2 cellular contexts compared by ENCODE assay signal in the genomic region with DNA sequence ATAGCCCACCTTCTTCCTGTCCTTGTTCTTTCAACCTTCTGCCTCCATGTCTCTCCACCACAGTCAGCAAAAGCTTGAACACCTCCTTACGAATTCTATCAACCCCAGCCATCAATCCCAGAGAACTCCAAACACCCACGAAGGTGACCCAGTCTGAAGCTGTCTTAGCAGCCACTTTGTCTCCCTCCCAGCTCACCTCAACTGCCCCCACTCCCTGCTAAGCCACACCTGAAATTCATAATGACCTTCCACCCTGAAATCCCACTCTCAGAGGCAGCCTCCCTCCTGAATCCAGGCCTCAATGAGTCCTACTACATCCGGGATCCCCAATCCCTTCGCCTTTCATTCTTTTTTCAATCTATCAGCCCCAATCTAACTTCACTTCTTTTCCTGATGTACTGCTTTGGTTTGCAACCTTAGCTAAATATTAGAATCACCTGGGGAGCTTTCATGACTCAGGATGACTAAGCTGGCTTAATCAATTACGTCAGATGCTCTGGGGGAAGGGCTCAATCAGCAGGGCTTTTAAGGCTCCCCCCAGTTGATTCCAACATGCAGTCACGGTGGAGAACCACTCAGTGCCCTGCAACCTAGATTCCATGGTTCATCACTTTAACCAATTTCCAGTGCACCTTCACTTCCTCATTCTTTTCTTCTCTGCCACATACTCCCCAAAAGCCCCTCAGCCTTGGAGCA.
A peak's percentile ranks its signal among the peaks of the same experiment; 100 is the strongest.
TF ChIP-seq lines count a peak whose summit lies in the region.

No MANE protein-coding gene starts in this region.

TF ChIP-seq in IMR-90, 13 proteins besides CTCF, POLR2A, EP300 and RAD21:
- TF ChIP-seq SMC3 (IDR thresholded peaks at IDR 0.05; ENCODE audit: low read depth, low read length) = no peak
- peak; percentile 49; the same call in 1 of the 2 replicates for TF ChIP-seq NFE2L2 (IDR thresholded peaks at IDR 0.05; ENCODE audit: low read depth, low read length)

TF ChIP-seq in GM12878, 131 proteins besides CTCF, POLR2A, EP300 and RAD21:
- TF ChIP-seq SPI1 (IDR thresholded peaks at IDR 0.05; ENCODE audit: borderline replicate concordance, insufficient read depth, low read depth, low read length) (peak; percentile 21; the same call in 1 of the 2 replicates), HDGF (IDR thresholded peaks at IDR 0.05) (no peak), WRNIP1 (IDR thresholded peaks at IDR 0.05; ENCODE audit: borderline replicate concordance, low read depth, low read length) (no peak)
TF ChIP-seq in GM12878: peak in this region for 1.
